ENCODE assay signal across 15 cellular contexts in genomic region chr2:240227538-240228428, GRCh38.
"Had no signal": no experiment of that assay in that cellular context is flagged by ENCODE, and none has a peak within 500 bp of the region (broad histone marks: within the 10 kb centered on the region; RNA-seq: fewer than 3 reads in every experiment).

No MANE protein-coding gene starts in this region.

- H3K4me3 Mint-ChIP-seq: activated CD8-positive, alpha-beta T cell treated with anti-CD3 and anti-CD28 coated beads for 36 hours; activated naive CD4-positive, alpha-beta T cell treated with anti-CD3 and anti-CD28 coated beads for 36 hours; dendritic cell treated with granulocyte-macrophage colony-stimulating factor and Interleukin-4, amounts not matched to agents 40 ng/mL and 50 ng/mL, for 4 days; naive thymus-derived CD8-positive, alpha-beta T cell; stimulated activated naive CD8-positive, alpha-beta T cell treated with anti-CD3 and anti-CD28 coated beads, Interleukin-15, amount 100 ng/mL, for 72 hours; T-helper 2 cell treated with Interferon-gamma antibody and Interleukin-4, amounts not matched to agents 5 μg/mL and 100 μg/mL, for 36 hours had no signal

- H3K27me3 ChIP-seq: thyroid gland, uterus had no signal

- H3K9me3 ChIP-seq: thyroid gland had no signal

- H3K4me1 ChIP-seq: thyroid gland, uterus had no signal

- DNase-seq: activated CD8-positive, alpha-beta T cell treated with anti-CD3 and anti-CD28 coated beads for 36 hours; activated naive CD4-positive, alpha-beta T cell treated with anti-CD3 and anti-CD28 coated beads for 36 hours; hypothalamus; left cardiac atrium; mammary epithelial cell; stimulated activated CD4-positive, alpha-beta T cell treated with anti-CD3 and anti-CD28 coated beads, Interleukin-4, amount 100 ng/mL, for 4 hours; thyroid gland; uterus had no signal

- H3K36me3 ChIP-seq: SJCRH30, thyroid gland, uterus had no signal

- H3K4me3 ChIP-seq: mucosa of descending colon, SJCRH30, thyroid gland, uterus had no signal

- H3K4me1 Mint-ChIP-seq: stimulated activated naive CD8-positive, alpha-beta T cell treated with anti-CD3 and anti-CD28 coated beads, Interleukin-15, amount 100 ng/mL, for 72 hours had no signal

- ATAC-seq: activated CD8-positive, alpha-beta T cell treated with anti-CD3 and anti-CD28 coated beads for 36 hours; esophagus mucosa; left cardiac atrium; mucosa of descending colon; naive thymus-derived CD8-positive, alpha-beta T cell; stimulated activated naive CD8-positive, alpha-beta T cell treated with anti-CD3 and anti-CD28 coated beads, Interleukin-15, amount 100 ng/mL, for 72 hours had no signal

- H3K27ac Mint-ChIP-seq: activated CD8-positive, alpha-beta T cell treated with anti-CD3 and anti-CD28 coated beads for 36 hours; activated naive CD4-positive, alpha-beta T cell treated with anti-CD3 and anti-CD28 coated beads for 36 hours; dendritic cell treated with granulocyte-macrophage colony-stimulating factor and Interleukin-4, amounts not matched to agents 40 ng/mL and 50 ng/mL, for 4 days; naive thymus-derived CD8-positive, alpha-beta T cell; stimulated activated naive CD8-positive, alpha-beta T cell treated with anti-CD3 and anti-CD28 coated beads, Interleukin-15, amount 100 ng/mL, for 72 hours; T-helper 2 cell treated with Interferon-gamma antibody and Interleukin-4, amounts not matched to agents 5 μg/mL and 100 μg/mL, for 36 hours had no signal

- H3K27ac ChIP-seq: SJCRH30, thyroid gland, uterus had no signal
